ENCODE assay signal across 17 cellular contexts in genomic region chr2:152569186-152569585, GRCh38.
"Had no signal": no experiment of that assay in that cellular context is flagged by ENCODE, and none has a peak within 500 bp of the region (broad histone marks: within the 10 kb centered on the region; RNA-seq: fewer than 3 reads in every experiment).

No MANE protein-coding gene starts in this region.

- H3K9me3 ChIP-seq: body of pancreas, left lung, ovary, testis, upper lobe of right lung had no signal

- H3K27me3 Mint-ChIP-seq: stimulated activated memory B cell treated with anti-CD40 and anti-IgM and Interleukin-4, amounts not matched to agents 10 μg/mL and 1 μg/mL and 100 μg/mL, for 72 hours had no signal

- H3K36me3 Mint-ChIP-seq: stimulated activated memory B cell treated with anti-CD40 and anti-IgM and Interleukin-4, amounts not matched to agents 10 μg/mL and 1 μg/mL and 100 μg/mL, for 72 hours had no signal

- H3K4me3 Mint-ChIP-seq: activated CD4-positive, alpha-beta T cell treated with anti-CD3 and anti-CD28 coated beads, Interleukin-2, amount 10 ng/mL, durations not matched to agents 24 days and 14 days; activated CD8-positive, alpha-beta T cell treated with anti-CD3 and anti-CD28 coated beads for 36 hours; activated naive CD4-positive, alpha-beta T cell treated with anti-CD3 and anti-CD28 coated beads for 36 hours; activated T-cell treated with anti-CD3 and anti-CD28 coated beads, Interleukin-2, amount 50 U/mL, for 4 hours; stimulated activated memory B cell treated with anti-CD40 and anti-IgM and Interleukin-4, amounts not matched to agents 10 μg/mL and 1 μg/mL and 100 μg/mL, for 72 hours had no signal

- H3K27ac Mint-ChIP-seq: activated CD4-positive, alpha-beta T cell treated with anti-CD3 and anti-CD28 coated beads, Interleukin-2, amount 10 ng/mL, durations not matched to agents 24 days and 14 days; activated CD8-positive, alpha-beta T cell treated with anti-CD3 and anti-CD28 coated beads for 36 hours; activated naive CD4-positive, alpha-beta T cell treated with anti-CD3 and anti-CD28 coated beads for 36 hours; stimulated activated memory B cell treated with anti-CD40 and anti-IgM and Interleukin-4, amounts not matched to agents 10 μg/mL and 1 μg/mL and 100 μg/mL, for 72 hours had no signal

- H3K9me3 Mint-ChIP-seq: activated CD4-positive, alpha-beta T cell treated with anti-CD3 and anti-CD28 coated beads, Interleukin-2, amount 10 ng/mL, durations not matched to agents 24 days and 14 days; activated CD8-positive, alpha-beta T cell treated with anti-CD3 and anti-CD28 coated beads for 36 hours; activated naive CD4-positive, alpha-beta T cell treated with anti-CD3 and anti-CD28 coated beads for 36 hours; activated T-cell treated with anti-CD3 and anti-CD28 coated beads, Interleukin-2, amount 50 U/mL, for 4 hours; stimulated activated memory B cell treated with anti-CD40 and anti-IgM and Interleukin-4, amounts not matched to agents 10 μg/mL and 1 μg/mL and 100 μg/mL, for 72 hours had no signal

- H3K4me2 ChIP-seq: smooth muscle cell had no signal

- H3K27ac ChIP-seq: body of pancreas, epithelial cell of prostate, left lung, ovary, testis, upper lobe of right lung had no signal

- ATAC-seq: activated CD8-positive, alpha-beta T cell treated with anti-CD3 and anti-CD28 coated beads for 36 hours; activated T-cell treated with anti-CD3 and anti-CD28 coated beads, Interleukin-2, amount 50 U/mL, for 4 hours; body of pancreas; left lung; sciatic nerve; stimulated activated memory B cell treated with anti-CD40 and anti-IgM and Interleukin-4, amounts not matched to agents 10 μg/mL and 1 μg/mL and 100 μg/mL, for 72 hours had no signal

- H3K4me1 ChIP-seq: body of pancreas, left lung, upper lobe of right lung had no signal

- H3K36me3 ChIP-seq: left lung, ovary, upper lobe of right lung had no signal

- DNase-seq: activated CD4-positive, alpha-beta T cell treated with anti-CD3 and anti-CD28 coated beads, Interleukin-2, amount 10 ng/mL, durations not matched to agents 24 days and 14 days; activated CD8-positive, alpha-beta T cell treated with anti-CD3 and anti-CD28 coated beads for 36 hours; activated naive CD4-positive, alpha-beta T cell treated with anti-CD3 and anti-CD28 coated beads for 36 hours; activated T-cell treated with anti-CD3 and anti-CD28 coated beads, Interleukin-2, amount 50 U/mL, for 4 hours; body of pancreas; kidney; left lung; mammary epithelial cell; ovary; stimulated activated CD4-positive, alpha-beta T cell treated with anti-CD3 and anti-CD28 coated beads, Interleukin-4, amount 100 ng/mL, for 4 hours; T1000; testis; upper lobe of right lung had no signal

- H3K4me3 ChIP-seq: body of pancreas, left lung, ovary, smooth muscle cell, testis, upper lobe of right lung had no signal

- H3K27me3 ChIP-seq: body of pancreas, left lung, ovary, testis, upper lobe of right lung had no signal
